ENCODE assay signal across 21 cellular contexts in genomic region chr6:100105919-100106318, GRCh38.
DNase-seq lines count a peak whose midpoint lies in the region; ATAC-seq and TF ChIP-seq lines count a peak whose summit lies in the region.
"Had no signal": no experiment of that assay in that cellular context is flagged by ENCODE, and none has a peak within 500 bp of the region (broad histone marks: within the 10 kb centered on the region; RNA-seq: fewer than 3 reads in every experiment).

No MANE protein-coding gene starts in this region.

- H3K4me2 ChIP-seq in mesenchymal stem cell (ENCODE audit: low read length, poor library complexity, severe bottlenecking), result no peak overlapping the region

- no peak overlapping the region for H3K27ac Mint-ChIP-seq in WTC11
- H3K27ac Mint-ChIP-seq: CD14-positive monocyte had no signal

- 72% methylated on average over 5 of the region's 5 CpGs for WGBS in mesenchymal stem cell

- no peak overlapping the region for H3K4me3 Mint-ChIP-seq in WTC11
- H3K4me3 Mint-ChIP-seq: CD14-positive monocyte had no signal

- H3K27me3 Mint-ChIP-seq in WTC11 (ENCODE audit: low read depth), result no peaks in the 10 kb centered on the region

- ATAC-seq in HG03280 (IDR thresholded peaks at IDR 0.05; ENCODE audit: unreplicated experiment), result peak; percentile 44
- peak; percentile 27 for ATAC-seq in WTC11
- ATAC-seq: HCT116 had no signal

- H3K18ac ChIP-seq in mesenchymal stem cell (ENCODE audit: low read depth in 1 of 2, low read length in 2 of 2), result no peak overlapping the region

- H2BK12ac ChIP-seq in mesenchymal stem cell (ENCODE audit: low read length in 2 of 2), result no peak overlapping the region

- TF ChIP-seq CTCF in WTC11 (IDR thresholded peaks at IDR 0.05), result no peak

- no peak overlapping the region for H4K8ac ChIP-seq in mesenchymal stem cell (ENCODE audit: low read length)

- no peaks in the 10 kb centered on the region for H3K36me3 Mint-ChIP-seq in WTC11
- H3K36me3 Mint-ChIP-seq: CD14-positive monocyte had no signal

- POLR2A ChIA-PET in WTC11 (lab: Charles Lee), result no interaction called here

- peak overlapping the region; percentile 40 for H3K9ac ChIP-seq in mesenchymal stem cell (ENCODE audit: low read length)
- H3K9ac ChIP-seq: GM23248 had no signal

- H2AK5ac ChIP-seq in mesenchymal stem cell (ENCODE audit: low read length, severe bottlenecking), result no peak overlapping the region

- no peaks in the 10 kb centered on the region for H3K4me1 ChIP-seq in mesenchymal stem cell (ENCODE audit: control insufficient read depth, insufficient read depth, low read depth, low read length)

- H2BK120ac ChIP-seq in mesenchymal stem cell (ENCODE audit: low read depth, low read length), result no peak overlapping the region

- no peaks in the 10 kb centered on the region for H3K9me3 Mint-ChIP-seq in WTC11
- H3K9me3 Mint-ChIP-seq: CD14-positive monocyte had no signal

- H3K27ac ChIP-seq in mesenchymal stem cell (ENCODE audit: low read length, poor library complexity, severe bottlenecking), result no peak overlapping the region
- H3K27ac ChIP-seq: GM23248 had no signal

- H3K4ac ChIP-seq in mesenchymal stem cell (ENCODE audit: low read depth in 1 of 2, low read length in 2 of 2), result no peak overlapping the region

- no peak overlapping the region for H2BK5ac ChIP-seq in mesenchymal stem cell (ENCODE audit: low read depth, low read length, poor library complexity, severe bottlenecking)

- no peaks in the 10 kb centered on the region for H3K36me3 ChIP-seq in mesenchymal stem cell (ENCODE audit: control insufficient read depth in 1 of 2, insufficient read depth in 2 of 2, low read depth in 1 of 2, low read length in 2 of 2)

- peaks cover 14% of the 10 kb centered on the region for H3K4me1 Mint-ChIP-seq in WTC11
- H3K4me1 Mint-ChIP-seq: CD14-positive monocyte had no signal

- no peak overlapping the region for H4K91ac ChIP-seq in mesenchymal stem cell (ENCODE audit: low read length)

- H2AFZ ChIP-seq in mesenchymal stem cell (ENCODE audit: low read depth, low read length), result no peak overlapping the region
- H2AFZ ChIP-seq: GM23248 had no signal

- H3K9me3 ChIP-seq in mesenchymal stem cell (ENCODE audit: control insufficient read depth, low read length), result no peaks in the 10 kb centered on the region

- H3K27me3 ChIP-seq in mesenchymal stem cell (ENCODE audit: control insufficient read depth in 1 of 2, insufficient read depth in 1 of 2, low read length in 2 of 2), result peaks cover 0 to 19% of the 10 kb centered on the region in 2 experiments

- H3K79me1 ChIP-seq in mesenchymal stem cell (replicated peaks; ENCODE audit: low read length, poor library complexity, severe bottlenecking), result no peaks in the 10 kb centered on the region

- H3K4me3 ChIP-seq in mesenchymal stem cell (ENCODE audit: insufficient read depth in 1 of 2, low read depth in 1 of 2, low read length in 2 of 2), result no peak overlapping the region
- H3K4me3 ChIP-seq: GM23248 had no signal

- no peak overlapping the region for H2BK15ac ChIP-seq in mesenchymal stem cell (ENCODE audit: low read depth, poor library complexity, severe bottlenecking)

- no peak overlapping the region for H3K14ac ChIP-seq in mesenchymal stem cell (ENCODE audit: low read length in 2 of 2)

- CTCF ChIA-PET in WTC11 (lab: Charles Lee), result interaction anchor here (1.2 to 2.5 kb wide), 3 partner anchors 10 to 360 kb away, joined by 3 to 15 read pairs (median 9); partner anchors contain the start of gene SIM1

- DNase-seq in WTC11 (ENCODE audit: low spot score) (no peak), mesenchymal stem cell (no peak), NCI-H2196 treated with DMSO at 0.1 percent for 48 hours (lab: John Stamatoyannopoulos, UW; ENCODE audit: unreplicated experiment) (no peak), NCI-H2196 (lab: John Stamatoyannopoulos, UW; ENCODE audit: unreplicated experiment) (no peak), epidermal melanocyte (ENCODE audit: insufficient read length, low spot score) (no peak), NCI-H1092 (lab: John Stamatoyannopoulos, UW) (no peak)
- DNase-seq: ACHN; GM23248; NCI-H1048; NCI-H146; NCI-H2029 treated with DMSO at 0.1 percent for 48 hours; NCI-H2171; NCI-H446 treated with DMSO at 0.1 percent for 48 hours; NCI-H748 treated with DMSO at 0.1 percent for 48 hours; NK-92 treated with Interleukin-12 subunit alpha and Interleukin-12 subunit beta, amount 100 ng/mL, for 24 hours; RPMI8226; SHP77 treated with DMSO at 0.1 percent for 48 hours; T-helper 1 cell had no signal

- H3K23ac ChIP-seq in mesenchymal stem cell (ENCODE audit: low read length in 2 of 2), result no peak overlapping the region

TF ChIP-seq in WTC11, 78 proteins besides CTCF, POLR2A, EP300 and RAD21:
- TF ChIP-seq, protein P1, sequence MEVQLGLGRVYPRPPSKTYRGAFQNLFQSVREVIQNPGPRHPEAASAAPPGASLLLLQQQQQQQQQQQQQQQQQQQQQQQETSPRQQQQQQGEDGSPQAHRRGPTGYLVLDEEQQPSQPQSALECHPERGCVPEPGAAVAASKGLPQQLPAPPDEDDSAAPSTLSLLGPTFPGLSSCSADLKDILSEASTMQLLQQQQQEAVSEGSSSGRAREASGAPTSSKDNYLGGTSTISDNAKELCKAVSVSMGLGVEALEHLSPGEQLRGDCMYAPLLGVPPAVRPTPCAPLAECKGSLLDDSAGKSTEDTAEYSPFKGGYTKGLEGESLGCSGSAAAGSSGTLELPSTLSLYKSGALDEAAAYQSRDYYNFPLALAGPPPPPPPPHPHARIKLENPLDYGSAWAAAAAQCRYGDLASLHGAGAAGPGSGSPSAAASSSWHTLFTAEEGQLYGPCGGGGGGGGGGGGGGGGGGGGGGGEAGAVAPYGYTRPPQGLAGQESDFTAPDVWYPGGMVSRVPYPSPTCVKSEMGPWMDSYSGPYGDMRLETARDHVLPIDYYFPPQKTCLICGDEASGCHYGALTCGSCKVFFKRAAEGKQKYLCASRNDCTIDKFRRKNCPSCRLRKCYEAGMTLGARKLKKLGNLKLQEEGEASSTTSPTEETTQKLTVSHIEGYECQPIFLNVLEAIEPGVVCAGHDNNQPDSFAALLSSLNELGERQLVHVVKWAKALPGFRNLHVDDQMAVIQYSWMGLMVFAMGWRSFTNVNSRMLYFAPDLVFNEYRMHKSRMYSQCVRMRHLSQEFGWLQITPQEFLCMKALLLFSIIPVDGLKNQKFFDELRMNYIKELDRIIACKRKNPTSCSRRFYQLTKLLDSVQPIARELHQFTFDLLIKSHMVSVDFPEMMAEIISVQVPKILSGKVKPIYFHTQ (CRISPR knock-in tag; IDR thresholded peaks at IDR 0.05), result no peak
- TF ChIP-seq, protein P2, sequence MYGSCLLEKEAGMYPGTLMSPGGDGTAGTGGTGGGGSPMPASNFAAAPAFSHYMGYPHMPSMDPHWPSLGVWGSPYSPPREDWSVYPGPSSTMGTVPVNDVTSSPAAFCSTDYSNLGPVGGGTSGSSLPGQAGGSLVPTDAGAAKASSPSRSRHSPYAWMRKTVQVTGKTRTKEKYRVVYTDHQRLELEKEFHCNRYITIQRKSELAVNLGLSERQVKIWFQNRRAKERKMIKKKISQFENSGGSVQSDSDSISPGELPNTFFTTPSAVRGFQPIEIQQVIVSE (CRISPR knock-in tag; IDR thresholded peaks at IDR 0.05; ENCODE audit: borderline replicate concordance), result no peak
- TF ChIP-seq SOX15 (CRISPR knock-in tag; IDR thresholded peaks at IDR 0.05) (no peak), JUN (CRISPR knock-in tag; IDR thresholded peaks at IDR 0.05) (no peak)
